In genomic region chr2:224946911-224947310, GRCh38 we compare ENCODE assay signal across 8 cellular contexts.
DNase-seq lines count a peak whose midpoint lies in the region; ATAC-seq, FAIRE-seq and TF ChIP-seq lines count a peak whose summit lies in the region.

No MANE protein-coding gene starts in this region.

- POLR2A ChIA-PET in activated CD4-positive, alpha-beta T cell treated with anti-CD3 and anti-CD28 coated beads, Interleukin-2, amount 10 ng/mL, durations not matched to agents 7 days and 5 days (lab: Charles Lee) = interaction anchor here (0.8 to 1.4 kb wide), 3 partner anchors 14 to 102 kb away, joined by 3 to 5 read pairs (median 4); no protein-coding TSS in a partner anchor
- POLR2A ChIA-PET in H1 (lab: Charles Lee; ENCODE audit: partially characterized antibody) = no interaction called here

- H3K36me3 ChIP-seq in OCI-LY3 (replicated peaks; ENCODE audit: low read depth, low read length) (peaks cover 20% of the 10 kb centered on the region), H1 (ENCODE audit: control insufficient read depth in 2 of 4, insufficient read depth in 4 of 4, low read length in 3 of 4) (no peaks in the 10 kb centered on the region), thymus (ENCODE audit: control insufficient read depth, insufficient read depth) (no peaks in the 10 kb centered on the region)

- H3K79me2 ChIP-seq in OCI-LY3 (ENCODE audit: low read length) = peaks cover 50% of the 10 kb centered on the region
- H3K79me2 ChIP-seq in H1 (ENCODE audit: control insufficient read depth in 1 of 2, insufficient read depth in 2 of 2, low read length in 2 of 2) = no peaks in the 10 kb centered on the region

- H3K4me3 ChIP-seq in OCI-LY3 (ENCODE audit: low read length) (peak overlapping the region; percentile 39), H1 (ENCODE audit: extremely low read depth in 1 of 4, insufficient read depth in 2 of 4, low read depth in 3 of 4, low read length in 4 of 4) (no peak overlapping the region), thymus (ENCODE audit: low read length) (peak overlapping the region; percentile 68)

- CTCF ChIA-PET in activated CD4-positive, alpha-beta T cell treated with anti-CD3 and anti-CD28 coated beads, Interleukin-2, amount 10 ng/mL, durations not matched to agents 7 days and 5 days (lab: Charles Lee) = interaction anchor here (1.0 to 2.2 kb wide), 3 partner anchors 10 to 19 kb away, joined by 3 to 10 read pairs (median 3); no protein-coding TSS in a partner anchor
- CTCF ChIA-PET in H1 (lab: Charles Lee; ENCODE audit: partially characterized antibody) = interaction anchor here (0.6 to 1.5 kb wide), 3 partner anchors 10 to 55 kb away, joined by 3 read pairs; no protein-coding TSS in a partner anchor

- TF ChIP-seq RAD21 in H1 (IDR thresholded peaks at IDR 0.05 in 1 of 2, conservative IDR thresholded peaks at IDR 0.05 in 1 of 2; ENCODE audit: low read depth in 2 of 2, low read length in 2 of 2) = no peak

- H3K27ac ChIP-seq in OCI-LY3 (ENCODE audit: low read length) (no peak overlapping the region), H1 (ENCODE audit: low read depth, low read length) (no peak overlapping the region), thymus (ENCODE audit: low read depth) (peak overlapping the region; percentile 94)

- no peak overlapping the region for H2BK20ac ChIP-seq in H1 (ENCODE audit: low read length)

- H3K23ac ChIP-seq in H1 (ENCODE audit: insufficient read length) = no peak overlapping the region

- no peak overlapping the region for H2BK12ac ChIP-seq in H1 (ENCODE audit: low read depth, low read length)

- no peaks in the 10 kb centered on the region for H3K79me1 ChIP-seq in H1 (ENCODE audit: low read depth, low read length)

- H3K9me3 Mint-ChIP-seq in activated CD4-positive, alpha-beta T cell treated with anti-CD3 and anti-CD28 coated beads, Interleukin-2, amount 10 ng/mL, durations not matched to agents 7 days and 5 days = no peaks in the 10 kb centered on the region

- H3K4me3 Mint-ChIP-seq in activated CD4-positive, alpha-beta T cell treated with anti-CD3 and anti-CD28 coated beads, Interleukin-2, amount 10 ng/mL, durations not matched to agents 7 days and 5 days = peak overlapping the region; percentile 84

- H3K4me2 ChIP-seq in OCI-LY3 (ENCODE audit: low read length) (peak overlapping the region; percentile 60), H1 (ENCODE audit: insufficient read depth in 1 of 2, low read depth in 2 of 2, low read length in 2 of 2) (no peak overlapping the region)

- no peak overlapping the region for H3K56ac ChIP-seq in H1 (replicated peaks; ENCODE audit: insufficient read length, low read depth, low read length)

- no peak overlapping the region for H3K4ac ChIP-seq in H1 (replicated peaks; ENCODE audit: insufficient read length, low read depth, low read length)

- TF ChIP-seq EP300 in H1 (IDR thresholded peaks at IDR 0.05; ENCODE audit: borderline replicate concordance in 1 of 2, low read depth in 2 of 2, low read length in 2 of 2) = no peak

- H2BK15ac ChIP-seq in H1 (ENCODE audit: low read length) = no peak overlapping the region

- H2BK120ac ChIP-seq in H1 (replicated peaks; ENCODE audit: low read depth, low read length) = no peak overlapping the region

- H2AFZ ChIP-seq in OCI-LY3 (ENCODE audit: low read depth, low read length) = no peak overlapping the region
- 0 out of 2 replicates have a peak overlapping the region, but pooled peaks have one; percentile 50 for H2AFZ ChIP-seq in H1 (ENCODE audit: low read length)

- no peaks in the 10 kb centered on the region for H3K9me3 ChIP-seq in OCI-LY3 (ENCODE audit: insufficient read depth, low read length)
- H3K9me3 ChIP-seq in H1 (ENCODE audit: insufficient read depth in 2 of 2, low read depth in 1 of 2, low read length in 1 of 2) = no peaks in the 10 kb centered on the region
- H3K9me3 ChIP-seq in thymus (ENCODE audit: control insufficient read depth) = no peaks in the 10 kb centered on the region

- H3K27me3 Mint-ChIP-seq in activated CD4-positive, alpha-beta T cell treated with anti-CD3 and anti-CD28 coated beads, Interleukin-2, amount 10 ng/mL, durations not matched to agents 7 days and 5 days = no peaks in the 10 kb centered on the region

- H2BK5ac ChIP-seq in H1 (ENCODE audit: low read depth, low read length) = no peak overlapping the region

- no peak overlapping the region for H4K5ac ChIP-seq in H1 (ENCODE audit: insufficient read length, low read depth, low read length)

- H3K14ac ChIP-seq in H1 (ENCODE audit: insufficient read length) = no peak overlapping the region

- no peaks in the 10 kb centered on the region for H3K23me2 ChIP-seq in H1 (ENCODE audit: low read depth, low read length)

- TF ChIP-seq CTCF in OCI-LY3 (IDR thresholded peaks at IDR 0.05; ENCODE audit: low read depth, low read length) = no peak
- no peak for TF ChIP-seq CTCF in H1 (IDR thresholded peaks at IDR 0.05; ENCODE audit: control extremely low read depth in 1 of 3, insufficient read depth in 1 of 3, low read depth in 1 of 3, low read length in 3 of 3)

- H3K9ac ChIP-seq in OCI-LY3 (ENCODE audit: low read length) = no peak overlapping the region
- H3K9ac ChIP-seq in H1 (replicated peaks in 1 of 4; ENCODE audit: extremely low read depth in 1 of 4, low read depth in 3 of 4, low read length in 3 of 4) = no peak overlapping the region

- H2AK5ac ChIP-seq in H1 (ENCODE audit: low read depth, low read length) = no peak overlapping the region

- peak overlapping the region; percentile 92 for H3K27ac Mint-ChIP-seq in activated CD4-positive, alpha-beta T cell treated with anti-CD3 and anti-CD28 coated beads, Interleukin-2, amount 10 ng/mL, durations not matched to agents 7 days and 5 days

- H3K18ac ChIP-seq in H1 (ENCODE audit: extremely low read depth, low read length) = no peak overlapping the region

- H3K4me1 ChIP-seq in OCI-LY3 (ENCODE audit: low read length) (peaks cover 38% of the 10 kb centered on the region), H1 (replicated peaks in 1 of 4; ENCODE audit: control insufficient read depth in 3 of 4, insufficient read depth in 4 of 4, low read length in 3 of 4) (peaks cover 0 to 9% (median 5%) of the 10 kb centered on the region in 4 experiments; a peak in 3 of 7 replicates), thymus (ENCODE audit: control insufficient read depth, insufficient read depth, low read length) (peaks cover 18% of the 10 kb centered on the region)

- WGBS in H1 (ENCODE audit: extremely low coverage in 1 of 2, insufficient coverage in 1 of 2, insufficient read length in 1 of 2, insufficient replicate concordance in 2 of 2, low coverage in 1 of 2, low lambda C conversion rate in 2 of 2, missing lambda C conversion rate in 1 of 2), 2 experiments = 79% methylated on average over 7 of the region's 7 CpGs; no CpG with 5 or more reads in 1 of the 2 experiments
- 4% methylated on average over 7 of the region's 7 CpGs for WGBS in thymus

- peaks cover 44% of the 10 kb centered on the region for H4K20me1 ChIP-seq in OCI-LY3 (ENCODE audit: insufficient read depth, low read length)
- H4K20me1 ChIP-seq in H1 (replicated peaks in 1 of 2; ENCODE audit: control insufficient read depth in 1 of 2, insufficient read depth in 2 of 2, low read length in 2 of 2) = no peaks in the 10 kb centered on the region

- H4K91ac ChIP-seq in H1 (replicated peaks; ENCODE audit: insufficient read length, low read length) = no peak overlapping the region

- H3K36me3 Mint-ChIP-seq in activated CD4-positive, alpha-beta T cell treated with anti-CD3 and anti-CD28 coated beads, Interleukin-2, amount 10 ng/mL, durations not matched to agents 7 days and 5 days (ENCODE audit: low read depth) = peaks cover 63% of the 10 kb centered on the region

- DNase-seq in activated CD4-positive, alpha-beta T cell treated with anti-CD3 and anti-CD28 coated beads, Interleukin-2, amount 10 ng/mL, durations not matched to agents 7 days and 5 days = peak; percentile 34
- no peak for DNase-seq in activated CD4-positive, alpha-beta T cell treated with anti-CD3 and anti-CD28 coated beads for 4 hours
- DNase-seq in H1 (ENCODE audit: low read depth in 1 of 2, low spot score in 2 of 2) = no peak
- DNase-seq in NK-92 treated with Interleukin-12 subunit alpha and Interleukin-12 subunit beta, amount 100 ng/mL, for 24 hours (lab: John Stamatoyannopoulos, UW) = no peak
- no peak for DNase-seq in NCI-H2196 (lab: John Stamatoyannopoulos, UW; ENCODE audit: unreplicated experiment)

- no peak for FAIRE-seq in H1 (lab: Jason Lieb, UNC)

- peak; percentile 69 for ATAC-seq in HG02870 (IDR thresholded peaks at IDR 0.05; ENCODE audit: unreplicated experiment)

- TF ChIP-seq POLR2A in H1 (IDR thresholded peaks at IDR 0.05; ENCODE audit: control extremely low read depth in 1 of 2, low read depth in 2 of 2, low read length in 2 of 2) = no peak

- no peaks in the 10 kb centered on the region for H3K27me3 ChIP-seq in OCI-LY3 (ENCODE audit: low read depth, low read length)
- H3K27me3 ChIP-seq in H1 (replicated peaks in 1 of 4; ENCODE audit: control insufficient read depth in 3 of 4, extremely low read depth in 1 of 4, insufficient read depth in 3 of 4, low read length in 3 of 4) = no peaks in the 10 kb centered on the region
- no peaks in the 10 kb centered on the region for H3K27me3 ChIP-seq in thymus (ENCODE audit: control insufficient read depth, insufficient read depth)

- H3K4me1 Mint-ChIP-seq in activated CD4-positive, alpha-beta T cell treated with anti-CD3 and anti-CD28 coated beads, Interleukin-2, amount 10 ng/mL, durations not matched to agents 7 days and 5 days = peaks cover 75% of the 10 kb centered on the region

- H4K8ac ChIP-seq in H1 (ENCODE audit: extremely low read depth, insufficient read depth, low read length) = no peak overlapping the region

TF ChIP-seq in H1, 55 proteins besides CTCF, POLR2A, EP300 and RAD21 (continues in another document):
- TF ChIP-seq PHF8 (conservative IDR thresholded peaks at IDR 0.05; ENCODE audit: low read depth, low read length) (no peak), TAF1 (IDR thresholded peaks at IDR 0.05; ENCODE audit: low read depth, low read length) (no peak), SP4 (IDR thresholded peaks at IDR 0.05; ENCODE audit: low read length) (no peak), KDM4A (IDR thresholded peaks at IDR 0.05; ENCODE audit: low read depth, low read length, severe bottlenecking) (no peak), SRF (IDR thresholded peaks at IDR 0.05; ENCODE audit: low read depth, low read length) (no peak), EZH2 (IDR thresholded peaks at IDR 0.05; ENCODE audit: low read depth, low read length, severe bottlenecking) (no peak), USF2 (IDR thresholded peaks at IDR 0.05; ENCODE audit: low read length) (no peak), RXRA (IDR thresholded peaks at IDR 0.05; ENCODE audit: insufficient read depth, low read depth, low read length) (no peak), SIN3A (conservative IDR thresholded peaks at IDR 0.05 in 1 of 2, IDR thresholded peaks at IDR 0.05 in 1 of 2; ENCODE audit: low read depth in 1 of 2, low read length in 2 of 2) (no peak)

Comparison
In these comparisons a context has a peak if more than half of its experiments do, and no peak if none do; other contexts are left out.
1. H3K4me3 ChIP-seq: peak in OCI-LY3 (single experiment) and thymus (single experiment); none in H1 (0 of 4).